ENCODE assay signal across 18 cellular contexts in genomic region chr1:41758904-41759548, GRCh38.
DNase-seq lines count a peak whose midpoint lies in the region; ATAC-seq, FAIRE-seq and TF ChIP-seq lines count a peak whose summit lies in the region.
"Had no signal": no experiment of that assay in that cellular context is flagged by ENCODE, and none has a peak within 500 bp of the region (broad histone marks: within the 10 kb centered on the region; RNA-seq: fewer than 3 reads in every experiment).

No MANE protein-coding gene starts in this region.

- no peak for FAIRE-seq in K562 (lab: Jason Lieb, UNC)
- peak; percentile 96 for FAIRE-seq in islet of Langerhans (lab: Jason Lieb, UNC)
- FAIRE-seq: frontal cortex had no signal

- no peak overlapping the region for H3K4me2 ChIP-seq in K562 (ENCODE audit: insufficient read depth, low read length)
- H3K4me2 ChIP-seq: PC-9 had no signal

- no peak for TF ChIP-seq RAD21 in K562 (CRISPR knock-in tag; conservative IDR thresholded peaks at IDR 0.05 in 1 of 2, IDR thresholded peaks at IDR 0.05 in 1 of 2)

- ATAC-seq in K562, result no peak
- ATAC-seq: activated CD4-positive, alpha-beta T cell treated with anti-CD3 and anti-CD28 coated beads for 36 hours had no signal

- H3K4me3 Mint-ChIP-seq in activated CD4-positive, alpha-beta T cell treated with anti-CD3 and anti-CD28 coated beads, Interleukin-2, amount 10 ng/mL, durations not matched to agents 24 days and 14 days, result no peak overlapping the region
- H3K4me3 Mint-ChIP-seq: activated CD4-positive, alpha-beta T cell treated with anti-CD3 and anti-CD28 coated beads for 36 hours; activated naive CD8-positive, alpha-beta T cell treated with anti-CD3 and anti-CD28 coated beads, Interleukin-2, amount 10 ng/mL, durations not matched to agents 7 days and 5 days; activated T-cell treated with anti-CD3 and anti-CD28 coated beads, Interleukin-2, amount 50 U/mL, for 24 hours had no signal

- H3K9ac ChIP-seq in K562 (ENCODE audit: insufficient read depth in 1 of 2, low read depth in 2 of 2, low read length in 2 of 2), result no peak overlapping the region
- H3K9ac ChIP-seq: parathyroid adenoma had no signal

- BruUV-seq in K562 (replicated peaks; lab: Mats Ljungman, UMichigan), result no TSS peak

- CTCF ChIA-PET in K562 (lab: Yijun Ruan, JAX; ENCODE audit: low intra/inter-chr PET ratio), result no interaction called here

- intact Hi-C loops in K562 (cut with micrococcal nuclease), result no loop called here
- intact Hi-C loops in activated CD4-positive, alpha-beta T cell treated with anti-CD3 and anti-CD28 coated beads, Interleukin-2, amount 10 ng/mL, durations not matched to agents 24 days and 14 days (cut with micrococcal nuclease), result no loop called here
- intact Hi-C loops in esophagus squamous epithelium (cut with DNase I), result no loop called here

- TF ChIP-seq CTCF in K562 (IDR thresholded peaks at IDR 0.05 in 2 of 3, conservative IDR thresholded peaks at IDR 0.05 in 1 of 3; ENCODE audit: insufficient read depth in 2 of 3, low read depth in 1 of 3, low read length in 3 of 3), result no peak
- TF ChIP-seq CTCF in esophagus squamous epithelium (IDR thresholded peaks at IDR 0.05), result no peak

- H4K20me1 ChIP-seq in K562 (replicated peaks; ENCODE audit: control insufficient read depth, insufficient read depth, low read length), result no peaks in the 10 kb centered on the region

- TF ChIP-seq POLR2A in K562 (conservative IDR thresholded peaks at IDR 0.05), result no peak
- TF ChIP-seq POLR2A in esophagus squamous epithelium (IDR thresholded peaks at IDR 0.05), result no peak

- no peak overlapping the region for H3K27ac Mint-ChIP-seq in activated CD4-positive, alpha-beta T cell treated with anti-CD3 and anti-CD28 coated beads, Interleukin-2, amount 10 ng/mL, durations not matched to agents 24 days and 14 days
- H3K27ac Mint-ChIP-seq: activated naive CD8-positive, alpha-beta T cell treated with anti-CD3 and anti-CD28 coated beads, Interleukin-2, amount 10 ng/mL, durations not matched to agents 7 days and 5 days; activated T-cell treated with anti-CD3 and anti-CD28 coated beads, Interleukin-2, amount 50 U/mL, for 24 hours had no signal

- no peak overlapping the region for H2AFZ ChIP-seq in K562 (ENCODE audit: low read depth, low read length)
- H2AFZ ChIP-seq: parathyroid adenoma, PC-9 had no signal

- in situ Hi-C loops in K562 (cut with MboI), result no loop called here

- peaks cover 24% of the 10 kb centered on the region for H3K4me1 Mint-ChIP-seq in activated CD4-positive, alpha-beta T cell treated with anti-CD3 and anti-CD28 coated beads, Interleukin-2, amount 10 ng/mL, durations not matched to agents 24 days and 14 days

- no peaks in the 10 kb centered on the region for H3K27me3 Mint-ChIP-seq in activated CD4-positive, alpha-beta T cell treated with anti-CD3 and anti-CD28 coated beads, Interleukin-2, amount 10 ng/mL, durations not matched to agents 24 days and 14 days
- H3K27me3 Mint-ChIP-seq: activated CD4-positive, alpha-beta T cell treated with anti-CD3 and anti-CD28 coated beads for 36 hours; activated naive CD8-positive, alpha-beta T cell treated with anti-CD3 and anti-CD28 coated beads, Interleukin-2, amount 10 ng/mL, durations not matched to agents 7 days and 5 days; activated T-cell treated with anti-CD3 and anti-CD28 coated beads, Interleukin-2, amount 50 U/mL, for 24 hours had no signal

- no peak for TF ChIP-seq EP300 in K562 (IDR thresholded peaks at IDR 0.05; ENCODE audit: low read length)

- no peaks in the 10 kb centered on the region for H3K9me1 ChIP-seq in K562 (ENCODE audit: control insufficient read depth, insufficient read depth, low read length)

- H3K36me3 Mint-ChIP-seq in activated CD4-positive, alpha-beta T cell treated with anti-CD3 and anti-CD28 coated beads, Interleukin-2, amount 10 ng/mL, durations not matched to agents 24 days and 14 days (ENCODE audit: low read depth), result no peaks in the 10 kb centered on the region

- no peaks in the 10 kb centered on the region for H3K79me2 ChIP-seq in K562 (ENCODE audit: control insufficient read depth, insufficient read depth, low read length)
- H3K79me2 ChIP-seq: parathyroid adenoma had no signal

- H3K27ac ChIP-seq in K562 (ENCODE audit: extremely low read depth, low read depth, low read length), result no peak overlapping the region
- no peak overlapping the region for H3K27ac ChIP-seq in esophagus squamous epithelium
- H3K27ac ChIP-seq: colonic mucosa, parathyroid adenoma, PC-9, tibial nerve had no signal

- H3K4me3 ChIP-seq in K562 (no peak overlapping the region), esophagus squamous epithelium (no peak overlapping the region)
- H3K4me3 ChIP-seq: colonic mucosa, PC-9, tibial nerve had no signal

- POLR2A ChIA-PET in K562 (lab: Yijun Ruan, JAX), result no interaction called here

- H3K9me3 Mint-ChIP-seq in activated CD4-positive, alpha-beta T cell treated with anti-CD3 and anti-CD28 coated beads, Interleukin-2, amount 10 ng/mL, durations not matched to agents 24 days and 14 days, result peaks cover 9% of the 10 kb centered on the region

- peaks cover 0 to 4% of the 10 kb centered on the region in 2 experiments; a peak in 2 of 5 replicates for H3K27me3 ChIP-seq in K562 (ENCODE audit: control insufficient read depth in 2 of 2, insufficient read depth in 2 of 2, low read length in 2 of 2)
- no peaks in the 10 kb centered on the region for H3K27me3 ChIP-seq in esophagus squamous epithelium
- H3K27me3 ChIP-seq: colonic mucosa, tibial nerve had no signal

- no peaks in the 10 kb centered on the region; the same call in 1 of the 2 replicates for H3K9me3 ChIP-seq in K562 (replicated peaks; ENCODE audit: control insufficient read depth, insufficient read depth, low read depth, low read length)
- no peaks in the 10 kb centered on the region for H3K9me3 ChIP-seq in esophagus squamous epithelium
- H3K9me3 ChIP-seq: colonic mucosa had no signal

- no peaks in the 10 kb centered on the region for H3K36me3 ChIP-seq in K562 (ENCODE audit: control insufficient read depth, insufficient read depth, low read length)
- H3K36me3 ChIP-seq in esophagus squamous epithelium, result no peaks in the 10 kb centered on the region
- H3K36me3 ChIP-seq: colonic mucosa, tibial nerve had no signal

- DNase-seq in AG20443 (ENCODE audit: low spot score) (peak; percentile 70), LHCN-M2 (ENCODE audit: low read depth) (peak; percentile 75), K562 (ENCODE audit: extremely low read depth in 1 of 4, low spot score in 3 of 4) (no peak), esophagus squamous epithelium (lab: John Stamatoyannopoulos, UW) (no peak), NCI-H1105 treated with DMSO at 0.1 percent for 48 hours (lab: John Stamatoyannopoulos, UW) (no peak)
- no peak for DNase-seq in activated CD4-positive, alpha-beta T cell treated with anti-CD3 and anti-CD28 coated beads, Interleukin-2, amount 10 ng/mL, durations not matched to agents 24 days and 14 days
- no peak for DNase-seq in activated CD4-positive, alpha-beta T cell treated with anti-CD3 and anti-CD28 coated beads for 4 hours
- DNase-seq: activated CD4-positive, alpha-beta T cell treated with anti-CD3 and anti-CD28 coated beads for 36 hours; activated naive CD8-positive, alpha-beta T cell treated with anti-CD3 and anti-CD28 coated beads, Interleukin-2, amount 10 ng/mL, durations not matched to agents 7 days and 5 days; activated T-cell treated with anti-CD3 and anti-CD28 coated beads, Interleukin-2, amount 50 U/mL, for 24 hours; colonic mucosa; DMS153; NCI-H1092 treated with DMSO at 0.1 percent for 48 hours; PC-9 had no signal

- no peaks in the 10 kb centered on the region for H3K4me1 ChIP-seq in K562 (replicated peaks in 1 of 2; ENCODE audit: control insufficient read depth in 2 of 2, insufficient read depth in 2 of 2, low read length in 2 of 2)
- H3K4me1 ChIP-seq in esophagus squamous epithelium, result peaks cover 0 to 4% (median 0%) of the 10 kb centered on the region in 3 donors
- H3K4me1 ChIP-seq: colonic mucosa, parathyroid adenoma had no signal

- 2% methylated on average over 3 of the region's 3 CpGs for WGBS in K562 (ENCODE audit: insufficient coverage, low coverage, missing lambda C conversion rate)
- WGBS in esophagus squamous epithelium, 2 donors, result 75% methylated on average over 3 of the region's 3 CpGs

Comparison
In these comparisons a context has a peak if more than half of its experiments do, and no peak if none do; other contexts are left out.
1. DNase-seq: peak in AG20443 (single experiment) and LHCN-M2 (single experiment); none in K562 (0 of 4), activated CD4-positive, alpha-beta T cell treated with anti-CD3 and anti-CD28 coated beads, Interleukin-2, amount 10 ng/mL, durations not matched to agents 24 days and 14 days (single experiment), activated CD4-positive, alpha-beta T cell treated with anti-CD3 and anti-CD28 coated beads for 4 hours (0 of 2), esophagus squamous epithelium (single experiment) and NCI-H1105 treated with DMSO at 0.1 percent for 48 hours (single experiment).